ENCODE assay signal across 1 cellular context in genomic region chr7:50769160-50769484, GRCh38.
TF ChIP-seq lines count a peak whose summit lies in the region.

No MANE protein-coding gene starts in this region.

TF ChIP-seq in H1, 55 proteins besides CTCF, POLR2A, EP300 and RAD21 (continued from another document):
- TF ChIP-seq RXRA (IDR thresholded peaks at IDR 0.05; ENCODE audit: insufficient read depth, low read depth, low read length) (no peak), SUZ12 (IDR thresholded peaks at IDR 0.05; ENCODE audit: low read length) (no peak), YY1 (IDR thresholded peaks at IDR 0.05; ENCODE audit: low read depth, low read length) (no peak), JUND (IDR thresholded peaks at IDR 0.05; ENCODE audit: low read length) (no peak)
- TF ChIP-seq, protein P1, sequence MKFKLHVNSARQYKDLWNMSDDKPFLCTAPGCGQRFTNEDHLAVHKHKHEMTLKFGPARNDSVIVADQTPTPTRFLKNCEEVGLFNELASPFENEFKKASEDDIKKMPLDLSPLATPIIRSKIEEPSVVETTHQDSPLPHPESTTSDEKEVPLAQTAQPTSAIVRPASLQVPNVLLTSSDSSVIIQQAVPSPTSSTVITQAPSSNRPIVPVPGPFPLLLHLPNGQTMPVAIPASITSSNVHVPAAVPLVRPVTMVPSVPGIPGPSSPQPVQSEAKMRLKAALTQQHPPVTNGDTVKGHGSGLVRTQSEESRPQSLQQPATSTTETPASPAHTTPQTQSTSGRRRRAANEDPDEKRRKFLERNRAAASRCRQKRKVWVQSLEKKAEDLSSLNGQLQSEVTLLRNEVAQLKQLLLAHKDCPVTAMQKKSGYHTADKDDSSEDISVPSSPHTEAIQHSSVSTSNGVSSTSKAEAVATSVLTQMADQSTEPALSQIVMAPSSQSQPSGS (IDR thresholded peaks at IDR 0.05; ENCODE audit: low read length): no peak
